Comparison of ENCODE assay signal across 14 cellular contexts in genomic region chr6:3905853-3906190, GRCh38. TPM values are rescaled to one million over a fixed set of nuclear protein-coding genes. Genes with fewer than 3 reads are reported as not detected.
DNase-seq lines count a peak whose midpoint lies in the region; ATAC-seq and TF ChIP-seq lines count a peak whose summit lies in the region.
"Had no signal": no experiment of that assay in that cellular context is flagged by ENCODE, and none has a peak within 500 bp of the region (broad histone marks: within the 10 kb centered on the region; RNA-seq: fewer than 3 reads in every experiment).

No MANE protein-coding gene starts in this region.

- peaks cover 50% of the 10 kb centered on the region for H3K4me1 Mint-ChIP-seq in GM23338
- H3K4me1 Mint-ChIP-seq: central memory CD8-positive, alpha-beta T cell had no signal

- no peaks in the 10 kb centered on the region for H3K9me3 ChIP-seq in vagina

- H3K27ac Mint-ChIP-seq in GM23338, result no peak overlapping the region
- H3K27ac Mint-ChIP-seq: activated T-helper 2 cell treated with anti-CD3 and anti-CD28 coated beads, Interferon-gamma antibody, Interleukin-2, Interleukin-4, amounts not matched to agents 10 μg/mL and 5 μg/mL and 100 μg/mL, durations not matched to agents 14 hours and 24 hours and 36 hours had no signal

- no peaks in the 10 kb centered on the region for H3K9me3 Mint-ChIP-seq in GM23338
- H3K9me3 Mint-ChIP-seq: activated T-helper 2 cell treated with anti-CD3 and anti-CD28 coated beads, Interferon-gamma antibody, Interleukin-2, Interleukin-4, amounts not matched to agents 10 μg/mL and 5 μg/mL and 100 μg/mL, durations not matched to agents 14 hours and 24 hours and 36 hours; central memory CD8-positive, alpha-beta T cell had no signal

- H3K9me2 ChIP-seq in GM23338 (ENCODE audit: insufficient read depth), result no peaks in the 10 kb centered on the region

- no peak for TF ChIP-seq POLR2A in vagina (IDR thresholded peaks at IDR 0.05)

- H3F3A ChIP-seq in GM23338 (replicated peaks; ENCODE audit: low read depth), result no peaks in the 10 kb centered on the region; the same call in 1 of the 2 replicates

- H3K27ac ChIP-seq in GM23338 (ENCODE audit: low read depth), result no peak overlapping the region
- H3K27ac ChIP-seq in vagina, result no peak overlapping the region

- H3K4me2 ChIP-seq in GM23338, result peak overlapping the region; percentile 27

- H4K20me1 ChIP-seq in GM23338 (replicated peaks; ENCODE audit: insufficient read depth), result no peaks in the 10 kb centered on the region

- peaks cover 42% of the 10 kb centered on the region for H3K4me1 ChIP-seq in GM23338 (ENCODE audit: insufficient read depth)
- H3K4me1 ChIP-seq in vagina, result no peaks in the 10 kb centered on the region

- no peaks in the 10 kb centered on the region for H3K27me3 ChIP-seq in GM23338 (ENCODE audit: insufficient read depth)
- H3K27me3 ChIP-seq in vagina, result no peaks in the 10 kb centered on the region

- no peak overlapping the region for H3K4me3 ChIP-seq in GM23338
- H3K4me3 ChIP-seq in vagina, result no peak overlapping the region

- H3K4me3 Mint-ChIP-seq in GM23338, result no peak overlapping the region
- H3K4me3 Mint-ChIP-seq: central memory CD8-positive, alpha-beta T cell had no signal

- no peaks in the 10 kb centered on the region for H3K36me3 ChIP-seq in GM23338 (ENCODE audit: insufficient read depth)
- H3K36me3 ChIP-seq in vagina, result no peaks in the 10 kb centered on the region

- H3K79me2 ChIP-seq in GM23338 (replicated peaks; ENCODE audit: insufficient read depth), result no peaks in the 10 kb centered on the region

- peaks cover 9% of the 10 kb centered on the region for H3K27me3 Mint-ChIP-seq in GM23338 (ENCODE audit: insufficient read depth, low read depth, poor library complexity)

- TF ChIP-seq CTCF in GM23338 (conservative IDR thresholded peaks at IDR 0.05; ENCODE audit: low read depth in 2 of 2) (no peak), vagina (IDR thresholded peaks at IDR 0.05) (no peak)

- no peaks in the 10 kb centered on the region for H3K36me3 Mint-ChIP-seq in GM23338 (ENCODE audit: low read depth)

- intact Hi-C loops in vagina (cut with DNase I), result no loop called here

- ATAC-seq in GM23338 (peak; percentile 71), GM18502 (IDR thresholded peaks at IDR 0.05; ENCODE audit: poor library complexity, unreplicated experiment) (no peak), GM21367 (IDR thresholded peaks at IDR 0.05; ENCODE audit: unreplicated experiment) (no peak)

- peak overlapping the region; percentile 77 for H2AFZ ChIP-seq in GM23338

- DNase-seq in GM23338 (ENCODE audit: low spot score) (peak; percentile 67), amniotic epithelial cell (ENCODE audit: low read depth) (peak; percentile 41), iPS-NIHi11 (ENCODE audit: low spot score) (peak; percentile 45), pons (ENCODE audit: low spot score) (peak; percentile 25), vagina (ENCODE audit: extremely low spot score in 2 of 2) (no peak), NCI-H2227 (lab: John Stamatoyannopoulos, UW; ENCODE audit: unreplicated experiment) (no peak)
- DNase-seq: COR-L47, NCI-H2029, NCI-H524 treated with DMSO at 0.1 percent for 48 hours, SIG-M5 had no signal

TF ChIP-seq in GM23338, 12 proteins besides CTCF, POLR2A, EP300 and RAD21 (continues in another document):
- no peak; the same call in 1 of the 2 replicates for TF ChIP-seq ETS1 (IDR thresholded peaks at IDR 0.05)
- TF ChIP-seq STAT1 (IDR thresholded peaks at IDR 0.05; ENCODE audit: unreplicated experiment), result no peak
- no peak for TF ChIP-seq JUNB (IDR thresholded peaks at IDR 0.05; ENCODE audit: unreplicated experiment)
- TF ChIP-seq EZH2phosphoT487 (IDR thresholded peaks at IDR 0.05; ENCODE audit: unreplicated experiment), result no peak
- no peak for TF ChIP-seq ZNF331 (CRISPR knock-in tag; IDR thresholded peaks at IDR 0.05; ENCODE audit: low read depth)
- TF ChIP-seq CREB1 (CRISPR knock-in tag; IDR thresholded peaks at IDR 0.05; ENCODE audit: low read depth), result no peak
- no peak for TF ChIP-seq POLR2AphosphoS5 (IDR thresholded peaks at IDR 0.05; ENCODE audit: low read depth)
- no peak for TF ChIP-seq REST (IDR thresholded peaks at IDR 0.05; ENCODE audit: unreplicated experiment)
- no peak for TF ChIP-seq EZH2 (IDR thresholded peaks at IDR 0.05; ENCODE audit: low read depth, unreplicated experiment)
- TF ChIP-seq NANOG (IDR thresholded peaks at IDR 0.05; ENCODE audit: borderline replicate concordance), result no peak
- no peak for TF ChIP-seq ZNF114 (CRISPR knock-in tag; IDR thresholded peaks at IDR 0.05)

RNA-seq across cellular contexts. Expression of gene FAM50B, which starts 56.6 kb away (rescaled TPM):
- total RNA-seq in GM23338 (2014; rRNA removed; shearing (Covaris generic)), result 4.3 and 4.4 TPM in 2 replicates
- 3.3 and 4.8 TPM in 2 replicates for polyA plus RNA-seq in GM23338 (2016; fragmentation: Nextera tagmentation; extraction: Ambion mirVana)
- 4.9 TPM for total RNA-seq in vagina

Comparison
In these comparisons a context has a peak if more than half of its experiments do, and no peak if none do; other contexts are left out.
1. DNase-seq: peak in GM23338 (single experiment), amniotic epithelial cell (single experiment), iPS-NIHi11 (single experiment) and pons (single experiment); none in vagina (0 of 2) and NCI-H2227 (single experiment).